Comparison of ENCODE assay signal across 8 cellular contexts in genomic region chr20:45415822-45416637, GRCh38. TPM values are rescaled to one million over a fixed set of nuclear protein-coding genes. Genes with fewer than 3 reads are reported as not detected.
DNase-seq lines count a peak whose midpoint lies in the region; ATAC-seq and TF ChIP-seq lines count a peak whose summit lies in the region.

PIGT (plus strand) TSS chr20:45416141; CDS start chr20:45416157, 16 bp downstream.

- WGBS in tibial nerve, 2 donors = 0% methylated on average over 32 to 46 of the region's 52 CpGs

- ATAC-seq in HG02642 (IDR thresholded peaks at IDR 0.05; ENCODE audit: poor library complexity, unreplicated experiment) = peak; percentile 84

- H3K4me1 ChIP-seq in cardiac muscle cell (ENCODE audit: low read depth) (peaks cover 9% of the 10 kb centered on the region), tibial nerve (peaks cover 0 to 41% (median 11%) of the 10 kb centered on the region in 4 donors)

- peak; percentile 65 to 75 for TF ChIP-seq POLR2A in tibial nerve (IDR thresholded peaks at IDR 0.05)

- DNase-seq in GM12864 (ENCODE audit: low read depth) = peak; percentile 69
- peak; percentile 38 for DNase-seq in NCI-H128 (lab: John Stamatoyannopoulos, UW; ENCODE audit: unreplicated experiment)
- DNase-seq in SW480 (ENCODE audit: low spot score) = peak; percentile 94
- peak; percentile 75 for DNase-seq in activated naive CD8-positive, alpha-beta T cell treated with anti-CD3 and anti-CD28 coated beads, Interleukin-2, amount 50 U/mL, for 16 hours (ENCODE audit: low read depth, low spot score)
- DNase-seq in cardiac muscle cell (ENCODE audit: low read depth in 1 of 2, low spot score in 1 of 2) = peak; percentile 79 to 93
- peak; percentile 91 for DNase-seq in pons (ENCODE audit: low spot score)
- peak; percentile 72 to 80 for DNase-seq in tibial nerve (ENCODE audit: low spot score in 2 of 2)

- no peaks in the 10 kb centered on the region for H3K9me3 ChIP-seq in cardiac muscle cell (ENCODE audit: low read depth)
- H3K9me3 ChIP-seq in tibial nerve = no peaks in the 10 kb centered on the region

- H3K4me3 ChIP-seq in GM12864 (ENCODE audit: low read depth, low read length) (peak within 1 kb of the TSS; percentile 93), cardiac muscle cell (peak within 1 kb of the TSS; percentile 78), tibial nerve (peak within 1 kb of the TSS; percentile 63 to 95 (median 89))

- TF ChIP-seq CTCF in GM12864 (IDR thresholded peaks at IDR 0.05; ENCODE audit: low read depth, low read length, missing control alignments) = no peak
- TF ChIP-seq CTCF in cardiac muscle cell (IDR thresholded peaks at IDR 0.05; ENCODE audit: low read depth, low read length) = no peak
- TF ChIP-seq CTCF in tibial nerve (IDR thresholded peaks at IDR 0.05) = peak in 1 of 5 experiments; percentile 36

- H3K27ac ChIP-seq in cardiac muscle cell = peak within 1 kb of the TSS; percentile 60
- H3K27ac ChIP-seq in tibial nerve = peak within 1 kb of the TSS; percentile 25 to 89 (median 86)

- no peaks in the 10 kb centered on the region for H3K27me3 ChIP-seq in cardiac muscle cell
- H3K27me3 ChIP-seq in tibial nerve = no peaks in the 10 kb centered on the region

- TF ChIP-seq EP300 in tibial nerve (IDR thresholded peaks at IDR 0.05) = peak; percentile 58 to 92

- H3K36me3 ChIP-seq in cardiac muscle cell (peaks cover 10% of the 10 kb centered on the region), tibial nerve (peaks cover 0 to 41% (median 12%) of the 10 kb centered on the region in 3 donors)

RNA-seq across cellular contexts. Expression of gene PIGT, which starts in this region (rescaled TPM):
- total RNA-seq in cardiac muscle cell = 84.6 and 87.4 TPM in 2 replicates
- 150 and 156 TPM in 2 replicates for polyA plus RNA-seq in cardiac muscle cell
- total RNA-seq in tibial nerve = 10 to 100 TPM; 54.6 to 82.8 (median 69.7) TPM

Comparison
In these comparisons a context has a peak if more than half of its experiments do, and no peak if none do; other contexts are left out.
1. Peak in every context shown above with its lines: DNase-seq, ATAC-seq, H3K4me3 ChIP-seq and H3K27ac ChIP-seq.
2. DNase-seq: peak in every context shown above with its lines; median percentile 94 in SW480; 91 in pons; 86 in cardiac muscle cell; 76 in tibial nerve; 75 in activated naive CD8-positive, alpha-beta T cell treated with anti-CD3 and anti-CD28 coated beads, Interleukin-2, amount 50 U/mL, for 16 hours; 69 in GM12864; 38 in NCI-H128.